ENCODE assay signal across 13 cellular contexts in the genomic region with DNA sequence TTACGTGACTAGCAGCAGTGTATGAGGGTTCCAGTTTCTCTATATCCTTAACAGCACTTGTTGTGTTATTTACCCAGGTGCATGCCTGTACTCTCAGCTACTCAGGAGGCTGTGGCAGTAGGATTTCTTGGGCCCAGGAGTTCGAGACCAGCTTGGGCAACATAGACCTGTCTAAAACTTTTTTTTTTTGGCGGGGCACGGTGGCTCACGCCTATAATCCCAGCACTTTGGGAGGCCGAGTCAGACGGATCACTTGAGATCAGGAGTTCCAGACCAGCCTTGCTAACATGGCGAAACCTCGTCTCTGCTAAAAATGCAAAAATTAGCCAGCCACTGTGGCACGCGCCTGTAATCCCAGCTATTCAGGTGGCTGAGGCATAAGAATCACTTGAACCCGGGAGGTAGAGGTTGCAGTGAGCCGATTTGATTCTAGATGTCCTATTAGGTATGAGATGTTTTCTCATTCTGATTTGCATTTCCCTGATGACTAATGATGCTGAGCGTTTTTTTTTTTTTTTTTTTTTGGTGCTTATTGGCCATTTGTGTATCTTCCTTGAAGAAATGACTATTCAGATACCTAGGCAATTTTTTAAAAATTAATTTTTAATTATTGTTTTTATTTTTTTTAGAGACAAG. TPM values are rescaled to one million over a fixed set of nuclear protein-coding genes. Genes with fewer than 3 reads are reported as not detected.
DNase-seq lines count a peak whose midpoint lies in the region; ATAC-seq and TF ChIP-seq lines count a peak whose summit lies in the region.
"Had no signal": no experiment of that assay in that cellular context is flagged by ENCODE, and none has a peak within 500 bp of the region (broad histone marks: within the 10 kb centered on the region; RNA-seq: fewer than 3 reads in every experiment).

No MANE protein-coding gene starts in this region.

- no peak for TF ChIP-seq CTCF in 22Rv1 (IDR thresholded peaks at IDR 0.05)
- no peak for TF ChIP-seq CTCF in HL-60 (IDR thresholded peaks at IDR 0.05; ENCODE audit: insufficient read depth, low read length)

- H3K27ac ChIP-seq in 22Rv1 (0 out of 2 replicates have a peak overlapping the region, but pooled peaks have one; percentile 26), HL-60 (replicated peaks) (peak overlapping the region; percentile 67), GM23248 (no peak overlapping the region)
- peak overlapping the region in 4 of 11 experiments; percentile 2 to 39 (median 22); a peak in 2 of 22 replicates for H3K27ac ChIP-seq in BLaER1 treated with 17β-estradiol and CSF1 and Interleukin-3, amounts not matched to agents 10 nM and 100 nM
- H3K27ac ChIP-seq: tibial nerve, WERI-Rb-1 had no signal

- peaks cover 0 to 4% of the 10 kb centered on the region in 2 donors for H3K9me3 Mint-ChIP-seq in activated naive CD4-positive, alpha-beta T cell treated with anti-CD3 and anti-CD28 coated beads, Interleukin-2, amount 50 U/mL, for 72 hours

- H3K79me2 ChIP-seq in GM23248 (ENCODE audit: insufficient read depth) = peaks cover 99% of the 10 kb centered on the region

- H4K20me1 ChIP-seq in BLaER1 treated with 17β-estradiol and CSF1 and Interleukin-3, amounts not matched to agents 10 nM and 100 nM = peaks cover 43 to 93% (median 73%) of the 10 kb centered on the region in 11 experiments; a peak in 21 of 22 replicates
- H4K20me1 ChIP-seq in GM23248 (ENCODE audit: insufficient read depth) = no peaks in the 10 kb centered on the region

- H3K4me3 ChIP-seq in BLaER1 treated with 17β-estradiol and CSF1 and Interleukin-3, amounts not matched to agents 10 nM and 100 nM = no peak overlapping the region
- H3K4me3 ChIP-seq in HL-60 (replicated peaks; ENCODE audit: insufficient read depth, low read length) (no peak overlapping the region), GM23248 (no peak overlapping the region)
- H3K4me3 ChIP-seq: tibial nerve had no signal

- DNase-seq in HL-60 (ENCODE audit: low read depth in 1 of 2, low spot score in 1 of 2) (no peak), GM23248 (no peak), NCI-H2107 (lab: John Stamatoyannopoulos, UW) (no peak)
- peak in 1 of 2 donors; percentile 26 for DNase-seq in activated naive CD4-positive, alpha-beta T cell treated with anti-CD3 and anti-CD28 coated beads, Interleukin-2, amount 50 U/mL, for 72 hours (ENCODE audit: low spot score in 2 of 2)
- DNase-seq: BE2C; NCI-H1417; stimulated activated CD4-positive, alpha-beta T cell treated with anti-CD3 and anti-CD28 coated beads, Interleukin-4, amount 100 ng/mL, for 4 hours; WERI-Rb-1 had no signal

- H3K4me2 ChIP-seq in BLaER1 treated with 17β-estradiol and CSF1 and Interleukin-3, amounts not matched to agents 10 nM and 100 nM = peak overlapping the region in 6 of 11 experiments; percentile 11 to 47 (median 24); a peak in 7 of 22 replicates
- no peak overlapping the region for H3K4me2 ChIP-seq in GM23248 (ENCODE audit: unreplicated experiment)

- H3K27me3 ChIP-seq in BLaER1 treated with 17β-estradiol and CSF1 and Interleukin-3, amounts not matched to agents 10 nM and 100 nM = no peaks in the 10 kb centered on the region
- H3K27me3 ChIP-seq in HL-60 (ENCODE audit: insufficient read depth, poor library complexity, severe bottlenecking) (no peaks in the 10 kb centered on the region), GM23248 (replicated peaks; ENCODE audit: insufficient read depth) (no peaks in the 10 kb centered on the region)
- H3K27me3 ChIP-seq: BE2C, tibial nerve had no signal

- H3K9me2 ChIP-seq in GM23248 (ENCODE audit: insufficient read depth) = no peaks in the 10 kb centered on the region

- peak in 1 of 2 donors; percentile 79 for ATAC-seq in activated naive CD4-positive, alpha-beta T cell treated with anti-CD3 and anti-CD28 coated beads, Interleukin-2, amount 50 U/mL, for 72 hours
- no peak for ATAC-seq in GM18519 (IDR thresholded peaks at IDR 0.05; ENCODE audit: low FRiP score, unreplicated experiment)
- ATAC-seq in GM19035 (IDR thresholded peaks at IDR 0.05; ENCODE audit: unreplicated experiment) = no peak

- WGBS in GM23248 (ENCODE audit: low coverage in 1 of 2, low lambda C conversion rate in 2 of 2, missing lambda C conversion rate in 2 of 2), 2 experiments = 82 to 84% methylated on average over 14 of the region's 14 CpGs

- in situ Hi-C loops in GM23248 (cut with MboI) = no loop called here

- no peaks in the 10 kb centered on the region for H3F3A ChIP-seq in GM23248 (ENCODE audit: insufficient read depth)

- peak overlapping the region; percentile 80 to 99 for H3K27ac Mint-ChIP-seq in activated naive CD4-positive, alpha-beta T cell treated with anti-CD3 and anti-CD28 coated beads, Interleukin-2, amount 50 U/mL, for 72 hours

- H3K9ac ChIP-seq in BLaER1 treated with 17β-estradiol and CSF1 and Interleukin-3, amounts not matched to agents 10 nM and 100 nM = no peak overlapping the region
- no peak overlapping the region for H3K9ac ChIP-seq in GM23248

- H3K36me3 Mint-ChIP-seq in activated naive CD4-positive, alpha-beta T cell treated with anti-CD3 and anti-CD28 coated beads, Interleukin-2, amount 50 U/mL, for 72 hours = peaks cover 5 to 40% of the 10 kb centered on the region in 2 donors

- peaks cover 64 to 100% (median 80%) of the 10 kb centered on the region in 11 experiments for H3K36me3 ChIP-seq in BLaER1 treated with 17β-estradiol and CSF1 and Interleukin-3, amounts not matched to agents 10 nM and 100 nM
- peaks cover 35% of the 10 kb centered on the region for H3K36me3 ChIP-seq in GM23248 (ENCODE audit: low read depth)

- peaks cover 20 to 63% (median 48%) of the 10 kb centered on the region in 10 experiments for H3K4me1 ChIP-seq in BLaER1 treated with 17β-estradiol and CSF1 and Interleukin-3, amounts not matched to agents 10 nM and 100 nM
- peaks cover 14% of the 10 kb centered on the region; the same call in 1 of the 2 replicates for H3K4me1 ChIP-seq in GM23248 (ENCODE audit: insufficient read depth)
- H3K4me1 ChIP-seq: BE2C had no signal

- H3K9me3 ChIP-seq in BLaER1 treated with 17β-estradiol and CSF1 and Interleukin-3, amounts not matched to agents 10 nM and 100 nM (replicated peaks in 1 of 11) = no peaks in the 10 kb centered on the region
- H3K9me3 ChIP-seq in GM23248 (ENCODE audit: low read depth) = no peaks in the 10 kb centered on the region
- H3K9me3 ChIP-seq: BE2C, tibial nerve had no signal

- H2AFZ ChIP-seq in GM23248 = no peak overlapping the region

RNA-seq across cellular contexts. Expression of gene CASC3, which starts 13.4 kb away (rescaled TPM):
- 100 to 1,000 TPM; 104 to 212 TPM for total RNA-seq in activated naive CD4-positive, alpha-beta T cell treated with anti-CD3 and anti-CD28 coated beads, Interleukin-2, amount 50 U/mL, for 72 hours
- 28.7 and 49.3 TPM in 2 replicates for total RNA-seq in GM23248 (2014; rRNA removed; shearing (Covaris generic))
- 37.1 and 39.1 TPM in 2 replicates for polyA plus RNA-seq in GM23248 (2016; fragmentation: Nextera tagmentation; extraction: Ambion mirVana)

RNA-seq across cellular contexts. Expression of gene RAPGEFL1, which starts 23.5 kb away (rescaled TPM):
- 1 to 10 TPM; 5.3 to 7.1 TPM for total RNA-seq in activated naive CD4-positive, alpha-beta T cell treated with anti-CD3 and anti-CD28 coated beads, Interleukin-2, amount 50 U/mL, for 72 hours
- total RNA-seq in GM23248 (2014; rRNA removed; shearing (Covaris generic)) = 0.51 and 0.76 TPM in 2 replicates
- 0.77 and 0.96 TPM in 2 replicates for polyA plus RNA-seq in GM23248 (2016; fragmentation: Nextera tagmentation; extraction: Ambion mirVana)

RNA-seq across cellular contexts. Expression of gene MSL1, which starts 31.9 kb away (rescaled TPM):
- total RNA-seq in activated naive CD4-positive, alpha-beta T cell treated with anti-CD3 and anti-CD28 coated beads, Interleukin-2, amount 50 U/mL, for 72 hours = 100 to 1,000 TPM in 1 of 2 donors, 10 to 100 TPM in 1; 83.4 to 140 TPM
- 45.3 and 76.1 TPM in 2 replicates for total RNA-seq in GM23248 (2014; rRNA removed; shearing (Covaris generic))
- 8.9 and 9.0 TPM in 2 replicates for polyA plus RNA-seq in GM23248 (2016; fragmentation: Nextera tagmentation; extraction: Ambion mirVana)

RNA-seq across cellular contexts. Expression of gene NR1D1, which starts 53.3 kb away (rescaled TPM):
- 10 to 100 TPM in 1 of 2 donors, 1 to 10 TPM in 1; 4.8 to 26.7 TPM for total RNA-seq in activated naive CD4-positive, alpha-beta T cell treated with anti-CD3 and anti-CD28 coated beads, Interleukin-2, amount 50 U/mL, for 72 hours
- 0.76 and 2.4 TPM in 2 replicates for total RNA-seq in GM23248 (2014; rRNA removed; shearing (Covaris generic))
- 4.6 and 5.4 TPM in 2 replicates for polyA plus RNA-seq in GM23248 (2016; fragmentation: Nextera tagmentation; extraction: Ambion mirVana)
